Comparison of ENCODE assay signal across 8 cellular contexts in the genomic region with DNA sequence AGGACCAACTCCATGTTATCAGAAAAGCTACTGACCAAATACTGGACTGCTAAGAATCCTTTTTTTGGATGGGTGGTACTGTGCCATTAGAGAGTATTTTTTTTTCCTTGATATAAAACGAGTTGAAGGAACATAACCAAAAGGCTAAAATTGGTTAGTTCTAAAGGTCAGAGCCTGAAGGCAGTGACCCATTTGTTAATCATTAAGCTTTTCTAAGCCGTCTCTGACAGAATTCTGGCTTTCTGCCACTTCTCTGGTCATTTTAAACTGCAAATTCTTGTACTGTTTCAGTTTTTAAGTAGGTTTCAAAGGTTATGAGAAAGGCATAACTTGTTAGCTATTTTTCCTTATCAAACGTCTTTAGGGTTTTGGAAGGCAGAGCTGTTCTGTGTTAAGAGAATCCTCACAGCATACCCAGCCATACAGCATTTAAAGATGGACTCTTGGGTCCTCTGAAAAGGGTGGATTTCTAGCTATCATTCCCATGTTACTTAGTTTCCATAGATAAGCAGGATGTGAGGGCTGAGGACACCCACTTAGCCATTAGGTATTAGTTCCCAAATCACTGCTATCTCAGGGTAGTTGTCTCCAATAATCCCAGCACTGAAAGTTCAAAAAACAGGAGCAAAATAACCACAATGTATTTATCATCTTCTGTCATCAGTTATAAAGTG.
DNase-seq lines count a peak whose midpoint lies in the region; ATAC-seq and TF ChIP-seq lines count a peak whose summit lies in the region.

No MANE protein-coding gene starts in this region.

- no peak for TF ChIP-seq CTCF in HFFc6 (IDR thresholded peaks at IDR 0.05)
- no peak for TF ChIP-seq CTCF in spleen (IDR thresholded peaks at IDR 0.05 in 8 of 11, conservative IDR thresholded peaks at IDR 0.05 in 3 of 11)
- no peak for TF ChIP-seq CTCF in lower leg skin (IDR thresholded peaks at IDR 0.05)

- intact Hi-C loops in spleen (cut with DNase I; ENCODE audit: low total_unique reads), result loop anchor here (5.0 kb wide), 1 partner anchor 524 kb away; a partner anchor contains a TSS
- intact Hi-C loops in lower leg skin (cut with DNase I; ENCODE audit: low total_unique reads), result loop anchor here (10.0 kb wide), 2 partner anchors 272 to 522 kb away; a partner anchor contains a TSS

- H3K9me3 Mint-ChIP-seq in HFFc6, result no peaks in the 10 kb centered on the region

- H3K27me3 ChIP-seq in spleen (replicated peaks in 1 of 7), result no peaks in the 10 kb centered on the region

- peak overlapping the region; percentile 36 for H3K4me3 Mint-ChIP-seq in HFFc6

- H3K36me3 ChIP-seq in spleen, result no peaks in the 10 kb centered on the region

- WGBS in spleen, 5 donors, result 9 to 16% (median 13%) methylated on average over 3 of the region's 3 CpGs
- 18 to 20% methylated on average over 3 of the region's 3 CpGs for WGBS in lower leg skin, 2 donors

- peak overlapping the region in 2 of 8 donors; percentile 2 to 59 for H3K4me3 ChIP-seq in spleen
- no peak overlapping the region for H3K4me3 ChIP-seq in lower leg skin (ENCODE audit: low read depth, poor library complexity, severe bottlenecking)

- peak overlapping the region; percentile 76 to 91 (median 82) for H3K27ac ChIP-seq in spleen

- peaks cover 0 to 7% (median 0%) of the 10 kb centered on the region in 8 donors for H3K9me3 ChIP-seq in spleen

- H3K4me1 ChIP-seq in spleen, result peaks cover 26 to 84% (median 59%) of the 10 kb centered on the region in 6 donors

- peak; percentile 19 for ATAC-seq in GM18505 (IDR thresholded peaks at IDR 0.05; ENCODE audit: unreplicated experiment)

- TF ChIP-seq POLR2A in GM18505 (IDR thresholded peaks at IDR 0.05; ENCODE audit: borderline replicate concordance, extremely low read depth, insufficient read depth, insufficient read length) (no peak), spleen (IDR thresholded peaks at IDR 0.05) (no peak), lower leg skin (IDR thresholded peaks at IDR 0.05) (no peak)

- H3K4me1 Mint-ChIP-seq in HFFc6 (ENCODE audit: low read depth), result peaks cover 8% of the 10 kb centered on the region; the same call in 1 of the 2 replicates

- H3K27me3 Mint-ChIP-seq in HFFc6 (ENCODE audit: insufficient read depth), result no peaks in the 10 kb centered on the region

- peaks cover 4% of the 10 kb centered on the region; the same call in 1 of the 2 replicates for H3K36me3 Mint-ChIP-seq in HFFc6 (ENCODE audit: low read depth)

- DNase-seq in HFFc6 (no peak), MV-4-11 (lab: John Stamatoyannopoulos, UW) (peak; percentile 70), fibroblast of peridontal ligament (ENCODE audit: extremely low read depth) (peak; percentile 57), spleen (no peak), lower leg skin (ENCODE audit: low spot score in 2 of 2) (no peak), NCI-H1436 treated with DMSO at 0.1 percent for 48 hours (lab: John Stamatoyannopoulos, UW) (no peak)
- DNase-seq in activated CD4-positive, alpha-beta T cell treated with anti-CD3 and anti-CD28 coated beads for 48 hours, result no peak

- no peak overlapping the region for H3K27ac Mint-ChIP-seq in HFFc6

Comparison
In these comparisons a context has a peak if more than half of its experiments do, and no peak if none do; other contexts are left out.
1. DNase-seq: peak in MV-4-11 (single experiment) and fibroblast of peridontal ligament (single experiment); none in HFFc6 (single experiment), spleen (single experiment), lower leg skin (0 of 2), NCI-H1436 treated with DMSO at 0.1 percent for 48 hours (single experiment) and activated CD4-positive, alpha-beta T cell treated with anti-CD3 and anti-CD28 coated beads for 48 hours (single experiment).